16 cellular contexts compared by ENCODE assay signal in genomic region chr16:8865145-8865882, GRCh38. TPM values are rescaled to one million over a fixed set of nuclear protein-coding genes. Genes with fewer than 3 reads are reported as not detected.
DNase-seq lines count a peak whose midpoint lies in the region; ATAC-seq and TF ChIP-seq lines count a peak whose summit lies in the region.
"Had no signal": no experiment of that assay in that cellular context is flagged by ENCODE, and none has a peak within 500 bp of the region (broad histone marks: within the 10 kb centered on the region; RNA-seq: fewer than 3 reads in every experiment).

No MANE protein-coding gene starts in this region.

- H3K4me3 Mint-ChIP-seq in CD4-positive, alpha-beta memory T cell: peak overlapping the region in 5 of 8 donors; percentile 10 to 71 (median 43)
- H3K4me3 Mint-ChIP-seq in endothelial cell (ENCODE audit: unreplicated experiment) (peak overlapping the region; percentile 56), osteocyte (ENCODE audit: unreplicated experiment) (no peak overlapping the region)

- CTCF ChIA-PET in CD4-positive, alpha-beta memory T cell (lab: Charles Lee; ENCODE audit: partially characterized antibody): interaction anchor here (5.0 kb wide), 1 partner anchor 14 kb away, joined by 28 read pairs; no protein-coding TSS in a partner anchor

- H3K9me3 ChIP-seq in CD4-positive, alpha-beta memory T cell (ENCODE audit: control insufficient read depth in 1 of 2, low read length in 2 of 2): no peaks in the 10 kb centered on the region
- no peaks in the 10 kb centered on the region for H3K9me3 ChIP-seq in KOPT-K1 (ENCODE audit: insufficient read depth, low read length, poor library complexity, severe bottlenecking)
- H3K9me3 ChIP-seq: HAP-1, neutrophil had no signal

- H3K36me3 ChIP-seq in CD4-positive, alpha-beta memory T cell (ENCODE audit: insufficient read depth, low read length): no peaks in the 10 kb centered on the region
- peaks cover 56% of the 10 kb centered on the region for H3K36me3 ChIP-seq in KOPT-K1 (ENCODE audit: insufficient read depth, low read length)

- peak overlapping the region; percentile 43 to 79 (median 70) for H3K27ac Mint-ChIP-seq in CD4-positive, alpha-beta memory T cell
- H3K27ac Mint-ChIP-seq in endothelial cell (ENCODE audit: unreplicated experiment) (no peak overlapping the region), osteocyte (ENCODE audit: unreplicated experiment) (peak overlapping the region; percentile 23)

- H3K9me3 Mint-ChIP-seq in CD4-positive, alpha-beta memory T cell: peaks cover 0 to 2% (median 0%) of the 10 kb centered on the region in 8 donors
- no peaks in the 10 kb centered on the region for H3K9me3 Mint-ChIP-seq in endothelial cell (ENCODE audit: unreplicated experiment)
- no peaks in the 10 kb centered on the region for H3K9me3 Mint-ChIP-seq in osteocyte (ENCODE audit: unreplicated experiment)
- H3K9me3 Mint-ChIP-seq: central memory CD8-positive, alpha-beta T cell had no signal

- no peak for TF ChIP-seq CTCF in endothelial cell (IDR thresholded peaks at IDR 0.05; ENCODE audit: unreplicated experiment)
- no peak for TF ChIP-seq CTCF in osteocyte (IDR thresholded peaks at IDR 0.05)

- H3K4me3 ChIP-seq in CD4-positive, alpha-beta memory T cell (ENCODE audit: low read length in 2 of 2): no peak overlapping the region

- H3K36me3 Mint-ChIP-seq in CD4-positive, alpha-beta memory T cell: peaks cover 0 to 6% of the 10 kb centered on the region in 2 donors
- H3K36me3 Mint-ChIP-seq in endothelial cell (ENCODE audit: low read depth, unreplicated experiment) (peaks cover 9% of the 10 kb centered on the region), osteocyte (ENCODE audit: unreplicated experiment) (no peaks in the 10 kb centered on the region)

- no peak overlapping the region for H3K27ac ChIP-seq in CD4-positive, alpha-beta memory T cell (ENCODE audit: low read depth, low read length)
- H3K27ac ChIP-seq in KOPT-K1 (ENCODE audit: low read depth, low read length, poor library complexity, severe bottlenecking): peak overlapping the region; percentile 92
- H3K27ac ChIP-seq: neutrophil had no signal

- DNase-seq in CD4-positive, alpha-beta memory T cell: no peak
- no peak for DNase-seq in endothelial cell (ENCODE audit: low spot score)
- no peak for DNase-seq in osteocyte (ENCODE audit: extremely low spot score, unreplicated experiment)
- no peak for DNase-seq in DMS53 (lab: John Stamatoyannopoulos, UW)
- DNase-seq in NCI-H345 (lab: John Stamatoyannopoulos, UW): no peak
- no peak for DNase-seq in COLO829 (ENCODE audit: low spot score)
- DNase-seq: DMS79 treated with DMSO at 0.1 percent for 48 hours; foreskin melanocyte; NCI-H1930; stimulated activated CD4-positive, alpha-beta T cell treated with anti-CD3 and anti-CD28 coated beads, Interleukin-4, amount 100 ng/mL, for 4 hours had no signal

- H3K27me3 ChIP-seq in CD4-positive, alpha-beta memory T cell (ENCODE audit: insufficient read depth, low read length): no peaks in the 10 kb centered on the region
- H3K27me3 ChIP-seq: neutrophil had no signal

- peaks cover 50% of the 10 kb centered on the region for H3K4me1 ChIP-seq in CD4-positive, alpha-beta memory T cell (ENCODE audit: insufficient read depth, low read length)

- ATAC-seq in GM18870 (IDR thresholded peaks at IDR 0.05; ENCODE audit: unreplicated experiment): no peak

- H3K27me3 Mint-ChIP-seq in CD4-positive, alpha-beta memory T cell: no peaks in the 10 kb centered on the region
- H3K27me3 Mint-ChIP-seq in endothelial cell (ENCODE audit: unreplicated experiment) (peaks cover 11% of the 10 kb centered on the region), osteocyte (ENCODE audit: unreplicated experiment) (no peaks in the 10 kb centered on the region)
- H3K27me3 Mint-ChIP-seq: central memory CD8-positive, alpha-beta T cell had no signal

- POLR2A ChIA-PET in CD4-positive, alpha-beta memory T cell (lab: Charles Lee; ENCODE audit: partially characterized antibody): interaction anchor here (0.7 to 1.1 kb wide), 3 partner anchors 10 to 14 kb away, joined by 3 to 4 read pairs (median 3); no protein-coding TSS in a partner anchor

- peaks cover 25 to 57% (median 43%) of the 10 kb centered on the region in 4 donors for H3K4me1 Mint-ChIP-seq in CD4-positive, alpha-beta memory T cell
- H3K4me1 Mint-ChIP-seq in endothelial cell (ENCODE audit: unreplicated experiment) (peaks cover 38% of the 10 kb centered on the region), osteocyte (ENCODE audit: unreplicated experiment) (peaks cover 77% of the 10 kb centered on the region)

- intact Hi-C loops in CD4-positive, alpha-beta memory T cell (cut with micrococcal nuclease): loop anchor here (5.0 kb wide), 1 partner anchor 48 kb away; no protein-coding TSS in a partner anchor

RNA-seq across cellular contexts. Expression of gene CARHSP1, which starts 3.5 kb away (rescaled TPM):
- total RNA-seq in CD4-positive, alpha-beta memory T cell: 10 to 100 TPM; 39.3 to 43.2 TPM
- 10 to 100 TPM; 33.2 to 57.2 TPM for polyA plus RNA-seq in CD4-positive, alpha-beta memory T cell
- 127 TPM for total RNA-seq in endothelial cell (ENCODE audit: unreplicated experiment)
- 69.6 and 70.2 TPM in 2 replicates for total RNA-seq in osteocyte

RNA-seq across cellular contexts. Expression of gene LITAFD, which starts 16.8 kb away (rescaled TPM):
- total RNA-seq in CD4-positive, alpha-beta memory T cell: not detected
- polyA plus RNA-seq in CD4-positive, alpha-beta memory T cell: not detected
- not detected for total RNA-seq in endothelial cell (ENCODE audit: unreplicated experiment)
- not detected in 2 replicates for total RNA-seq in osteocyte
- total RNA-seq: activated CD8-positive, alpha-beta memory T cell treated with anti-CD3 and anti-CD28 coated beads for 36 hours had no signal
